19 cellular contexts compared by ENCODE assay signal in genomic region chr11:104033561-104033960, GRCh38. TPM values are rescaled to one million over a fixed set of nuclear protein-coding genes. Genes with fewer than 3 reads are reported as not detected.
DNase-seq lines count a peak whose midpoint lies in the region; ATAC-seq and TF ChIP-seq lines count a peak whose summit lies in the region.
"Had no signal": no experiment of that assay in that cellular context is flagged by ENCODE, and none has a peak within 500 bp of the region (broad histone marks: within the 10 kb centered on the region; RNA-seq: fewer than 3 reads in every experiment).

No MANE protein-coding gene starts in this region.

- BruUV-seq in IMR-90 (replicated peaks; lab: Mats Ljungman, UMichigan): no TSS peak

- DNase-seq in IMR-90 (peak; percentile 4), fibroblast of peridontal ligament (ENCODE audit: extremely low read depth) (peak; percentile 26), omental fat pad (ENCODE audit: low spot score) (no peak), NCI-H510A treated with DMSO at 0.1 percent for 48 hours (lab: John Stamatoyannopoulos, UW) (no peak)
- no peak for DNase-seq in activated CD4-positive, alpha-beta T cell treated with anti-CD3 and anti-CD28 coated beads, Interleukin-2, amount 10 ng/mL, durations not matched to agents 24 days and 14 days
- DNase-seq: CD8-positive, alpha-beta T cell; DMS 273 treated with DMSO at 0.1 percent for 48 hours; MV-4-11; NCI-H1436; NCI-H2081 treated with DMSO at 0.1 percent for 48 hours; NCI-H2227 treated with DMSO at 0.1 percent for 48 hours; OCI-M1 had no signal

- H2AFZ ChIP-seq in ACC112 (ENCODE audit: low read length, unreplicated experiment) (no peak overlapping the region), IMR-90 (replicated peaks; ENCODE audit: low read length, poor library complexity) (no peak overlapping the region)

- no peaks in the 10 kb centered on the region for H3K9me1 ChIP-seq in IMR-90 (ENCODE audit: insufficient read depth, low read length)

- H2BK5ac ChIP-seq in IMR-90 (ENCODE audit: low read depth, low read length, poor library complexity, severe bottlenecking): peak overlapping the region; percentile 87

- H3K4me3 ChIP-seq in ACC112 (ENCODE audit: low read depth, low read length) (no peak overlapping the region), IMR-90 (ENCODE audit: insufficient read depth, low read depth, low read length) (no peak overlapping the region)

- H3K27ac ChIP-seq in ACC112 (ENCODE audit: low read depth, low read length) (peak overlapping the region; percentile 29; the same call in 1 of the 2 replicates), IMR-90 (ENCODE audit: insufficient read depth, low read length) (peak overlapping the region; percentile 100; the same call in 1 of the 2 replicates)

- H3K27ac Mint-ChIP-seq in activated CD4-positive, alpha-beta T cell treated with anti-CD3 and anti-CD28 coated beads, Interleukin-2, amount 10 ng/mL, durations not matched to agents 24 days and 14 days: no peak overlapping the region
- H3K27ac Mint-ChIP-seq: CD8-positive, alpha-beta T cell had no signal

- peak overlapping the region; percentile 98 for H3K18ac ChIP-seq in IMR-90 (ENCODE audit: low read depth, low read length)

- H3K36me3 ChIP-seq in ACC112 (ENCODE audit: insufficient read depth, low read length) (no peaks in the 10 kb centered on the region), IMR-90 (ENCODE audit: control insufficient read depth, insufficient read depth, low read length) (no peaks in the 10 kb centered on the region)

- H3K9me3 ChIP-seq in IMR-90 (ENCODE audit: control insufficient read depth, insufficient read depth, low read length): no peaks in the 10 kb centered on the region

- TF ChIP-seq RAD21 in IMR-90 (IDR thresholded peaks at IDR 0.05; ENCODE audit: low read length): no peak

- no peak for TF ChIP-seq POLR2A in IMR-90 (IDR thresholded peaks at IDR 0.05; ENCODE audit: low read depth, low read length)

- POLR2A ChIA-PET in IMR-90 (lab: Charles Lee; ENCODE audit: unreplicated experiment): interaction anchor here (0.6 kb wide), 1 partner anchor 407 kb away, joined by 3 read pairs; no protein-coding TSS in a partner anchor

- H4K20me1 ChIP-seq in IMR-90 (ENCODE audit: insufficient read depth, low read length): no peaks in the 10 kb centered on the region

- no peaks in the 10 kb centered on the region for H3K27me3 Mint-ChIP-seq in activated CD4-positive, alpha-beta T cell treated with anti-CD3 and anti-CD28 coated beads, Interleukin-2, amount 10 ng/mL, durations not matched to agents 24 days and 14 days

- no peaks in the 10 kb centered on the region for H3K79me2 ChIP-seq in ACC112 (ENCODE audit: control insufficient read depth, insufficient read depth, low read length, unreplicated experiment)

- H2BK20ac ChIP-seq in IMR-90 (ENCODE audit: low read depth, low read length): no peak overlapping the region; the same call in 1 of the 2 replicates

- H3K9ac ChIP-seq in IMR-90 (ENCODE audit: low read depth, low read length): no peak overlapping the region

- H2AK5ac ChIP-seq in IMR-90 (ENCODE audit: low read depth, low read length): no peak overlapping the region

- in situ Hi-C loops in IMR-90 (cut with MboI; ENCODE audit: low sequenced_read_pairs): no loop called here

- no CpG with 5 or more reads among the region's 1 CpG for WGBS in IMR-90 (ENCODE audit: extremely low coverage in 2 of 2, insufficient read length in 1 of 2), 2 experiments

- CTCF ChIA-PET in IMR-90 (lab: Yijun Ruan, JAX): interaction anchor here (0.5 to 0.9 kb wide), 2 partner anchors 60 to 128 kb away, joined by 4 read pairs; no protein-coding TSS in a partner anchor

- no peaks in the 10 kb centered on the region for H3K9me3 Mint-ChIP-seq in activated CD4-positive, alpha-beta T cell treated with anti-CD3 and anti-CD28 coated beads, Interleukin-2, amount 10 ng/mL, durations not matched to agents 24 days and 14 days
- H3K9me3 Mint-ChIP-seq: CD8-positive, alpha-beta T cell had no signal

- 0 out of 3 replicates have a peak overlapping the region, but pooled peaks have one; percentile 97 for H2BK15ac ChIP-seq in IMR-90 (ENCODE audit: low read depth, low read length)

- no peak overlapping the region; the same call in 1 of the 2 replicates for H3K56ac ChIP-seq in IMR-90 (ENCODE audit: extremely low read depth, insufficient read depth, low read length)

- peak overlapping the region; percentile 26; the same call in 1 of the 2 replicates for H4K5ac ChIP-seq in IMR-90 (ENCODE audit: low read depth, low read length)

- H3K27me3 ChIP-seq in ACC112 (ENCODE audit: insufficient read depth, low read length): no peaks in the 10 kb centered on the region
- no peaks in the 10 kb centered on the region for H3K27me3 ChIP-seq in IMR-90 (ENCODE audit: control insufficient read depth, insufficient read depth, low read length)

- no peak overlapping the region for H2AK9ac ChIP-seq in IMR-90 (replicated peaks; ENCODE audit: low read depth, low read length, poor library complexity)

- no peak overlapping the region for H3K4me2 ChIP-seq in IMR-90 (ENCODE audit: low read depth, low read length)

- dilution Hi-C loops in IMR-90 (cut with HindIII; ENCODE audit: low sequenced_read_pairs, unreplicated experiment): no loop called here

- peak overlapping the region; percentile 95; the same call in 1 of the 2 replicates for H4K91ac ChIP-seq in IMR-90 (ENCODE audit: insufficient read depth, low read depth, low read length)

- H2BK120ac ChIP-seq in IMR-90 (ENCODE audit: low read depth, low read length): peak overlapping the region; percentile 99

- intact Hi-C loops in IMR-90 (cut with micrococcal nuclease): no loop called here
- intact Hi-C loops in activated CD4-positive, alpha-beta T cell treated with anti-CD3 and anti-CD28 coated beads, Interleukin-2, amount 10 ng/mL, durations not matched to agents 24 days and 14 days (cut with micrococcal nuclease): no loop called here

- no peak overlapping the region for H3K4me3 Mint-ChIP-seq in activated CD4-positive, alpha-beta T cell treated with anti-CD3 and anti-CD28 coated beads, Interleukin-2, amount 10 ng/mL, durations not matched to agents 24 days and 14 days
- H3K4me3 Mint-ChIP-seq: CD8-positive, alpha-beta T cell had no signal

- ATAC-seq in IMR-90 (ENCODE audit: low read depth) (no peak), omental fat pad (ENCODE audit: low FRiP score) (peak; percentile 28), HG03025 (IDR thresholded peaks at IDR 0.05; ENCODE audit: low FRiP score, unreplicated experiment) (no peak), GM19395 (IDR thresholded peaks at IDR 0.05; ENCODE audit: unreplicated experiment) (no peak)
- ATAC-seq: CD8-positive, alpha-beta T cell had no signal

- peak overlapping the region; percentile 44; the same call in 1 of the 2 replicates for H3K4ac ChIP-seq in IMR-90 (ENCODE audit: low read depth, low read length)

- H3K4me1 ChIP-seq in ACC112 (ENCODE audit: control insufficient read depth, insufficient read depth, low read length, unreplicated experiment) (peaks cover 7% of the 10 kb centered on the region), IMR-90 (ENCODE audit: control insufficient read depth, insufficient read depth, low read length) (peaks cover 4% of the 10 kb centered on the region)

- H3K36me3 Mint-ChIP-seq in activated CD4-positive, alpha-beta T cell treated with anti-CD3 and anti-CD28 coated beads, Interleukin-2, amount 10 ng/mL, durations not matched to agents 24 days and 14 days (ENCODE audit: low read depth): no peaks in the 10 kb centered on the region
- H3K36me3 Mint-ChIP-seq: CD8-positive, alpha-beta T cell had no signal

- H3K14ac ChIP-seq in IMR-90 (replicated peaks; ENCODE audit: low read depth, low read length): no peak overlapping the region

- H3K4me1 Mint-ChIP-seq in activated CD4-positive, alpha-beta T cell treated with anti-CD3 and anti-CD28 coated beads, Interleukin-2, amount 10 ng/mL, durations not matched to agents 24 days and 14 days: no peaks in the 10 kb centered on the region

- TF ChIP-seq CTCF in IMR-90 (conservative IDR thresholded peaks at IDR 0.05; ENCODE audit: low read depth, low read length) (no peak), omental fat pad (IDR thresholded peaks at IDR 0.05) (no peak)

- peak overlapping the region; percentile 53 to 91; a peak in 1 of 4 replicates for H4K8ac ChIP-seq in IMR-90 (ENCODE audit: low read depth in 2 of 2, low read length in 2 of 2)

- H3K23ac ChIP-seq in IMR-90 (ENCODE audit: low read depth, low read length): no peak overlapping the region

- no peaks in the 10 kb centered on the region for H3K79me1 ChIP-seq in IMR-90 (ENCODE audit: low read depth in 1 of 2, low read length in 2 of 2)

TF ChIP-seq in IMR-90, 13 proteins besides CTCF, POLR2A, EP300 and RAD21 (continues in another document):
- TF ChIP-seq NFE2L2 (IDR thresholded peaks at IDR 0.05; ENCODE audit: low read depth, low read length) (no peak), USF2 (IDR thresholded peaks at IDR 0.05; ENCODE audit: low read depth, low read length) (no peak), ELK1 (IDR thresholded peaks at IDR 0.05; ENCODE audit: borderline replicate concordance, low read depth, low read length) (no peak), BHLHE40 (IDR thresholded peaks at IDR 0.05; ENCODE audit: low read depth, low read length) (no peak), RCOR1 (IDR thresholded peaks at IDR 0.05; ENCODE audit: insufficient replicate concordance, low read length) (no peak), SMC3 (IDR thresholded peaks at IDR 0.05; ENCODE audit: low read depth, low read length) (no peak), RFX5 (IDR thresholded peaks at IDR 0.05; ENCODE audit: low read depth, low read length) (no peak)

RNA-seq across cellular contexts. Expression of gene DDI1, which starts 2.9 kb away (rescaled TPM):
- total RNA-seq in IMR-90 (2012; rRNA removed): not detected in 2 replicates
- polyA plus RNA-seq in IMR-90 (2012; rRNA removed): not detected in 2 replicates
- polyA plus RNA-seq in IMR-90 (2012; cell fraction: cytosol; rRNA removed): not detected in 2 replicates
- polyA plus RNA-seq in IMR-90 (2012; cell fraction: nucleus; rRNA removed; ENCODE audit: low replicate concordance): 0.02 TPM in 1 of 2 replicates, not detected in the other
- total RNA-seq in omental fat pad: not detected
- not detected in 2 replicates for total RNA-seq in activated CD4-positive, alpha-beta T cell treated with anti-CD3 and anti-CD28 coated beads, Interleukin-2, amount 10 ng/mL, durations not matched to agents 24 days and 14 days
- total RNA-seq: CD8-positive, alpha-beta T cell; Daoy; H1; LHCN-M2 had no signal
- polyA plus RNA-seq: BJ, H1 had no signal

Comparison
In these comparisons a context has a peak if more than half of its experiments do, and no peak if none do; other contexts are left out.
1. DNase-seq: peak in IMR-90 (single experiment) and fibroblast of peridontal ligament (single experiment); none in omental fat pad (single experiment), activated CD4-positive, alpha-beta T cell treated with anti-CD3 and anti-CD28 coated beads, Interleukin-2, amount 10 ng/mL, durations not matched to agents 24 days and 14 days (single experiment) and NCI-H510A treated with DMSO at 0.1 percent for 48 hours (single experiment).